Comparison of ENCODE assay signal across 8 cellular contexts in the genomic region with DNA sequence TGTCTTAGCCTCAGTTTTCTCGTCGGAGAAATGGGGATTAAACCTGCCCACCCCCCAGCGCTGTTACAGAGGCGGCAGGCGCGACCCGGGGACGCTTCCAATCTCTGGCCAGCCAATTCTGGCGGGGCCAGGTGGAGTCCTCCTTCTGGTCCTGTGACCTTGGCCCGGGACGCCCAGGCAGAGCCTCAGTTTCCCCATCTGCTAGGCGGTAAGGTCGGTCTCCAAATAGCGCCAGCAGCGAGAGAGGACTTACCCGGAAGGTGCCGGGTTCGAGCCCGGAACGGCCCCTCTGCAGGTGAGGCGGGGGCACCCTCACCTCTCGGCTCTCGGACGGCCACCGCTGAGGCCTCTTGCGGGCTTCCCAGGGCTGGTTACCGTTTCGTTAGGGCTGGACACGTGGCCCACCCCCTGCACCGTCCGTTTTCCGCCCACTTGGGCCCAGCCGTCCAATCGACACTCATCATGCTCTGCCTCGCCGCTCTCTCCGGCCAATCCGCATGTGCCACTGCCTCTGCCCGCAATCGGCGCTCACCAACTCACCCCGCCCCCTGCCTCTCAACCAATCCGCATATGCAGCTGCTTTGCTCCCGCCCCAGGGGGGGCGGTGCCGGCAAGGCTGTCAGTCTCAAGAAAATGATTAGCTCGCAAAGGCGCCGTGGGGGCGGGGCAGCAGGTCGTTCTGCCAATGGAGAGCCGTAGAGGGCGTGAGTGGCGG. TPM values are rescaled to one million over a fixed set of nuclear protein-coding genes. Genes with fewer than 3 reads are reported as not detected.
DNase-seq lines count a peak whose midpoint lies in the region; TF ChIP-seq lines count a peak whose summit lies in the region.

A gene with protein sequence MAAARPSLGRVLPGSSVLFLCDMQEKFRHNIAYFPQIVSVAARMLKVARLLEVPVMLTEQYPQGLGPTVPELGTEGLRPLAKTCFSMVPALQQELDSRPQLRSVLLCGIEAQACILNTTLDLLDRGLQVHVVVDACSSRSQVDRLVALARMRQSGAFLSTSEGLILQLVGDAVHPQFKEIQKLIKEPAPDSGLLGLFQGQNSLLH (minus strand): TSS at position 384 of the 715 bp plus-strand sequence. CDS start 5,156 bp downstream, outside the sequence.

- no peak within 1 kb of the TSS for H3K27ac ChIP-seq in MM.1S (ENCODE audit: low read length)

- H3K4me3 Mint-ChIP-seq in nephron, result peak within 1 kb of the TSS; percentile 84 to 88 (median 86)
- H3K4me3 Mint-ChIP-seq in stimulated activated naive CD8-positive, alpha-beta T cell treated with anti-CD3 and anti-CD28 coated beads, Interleukin-15, Interleukin-2, amounts not matched to agents 100 ng/mL and 50 ng/mL, for 24 hours, result peak within 1 kb of the TSS; percentile 85

- no peak for TF ChIP-seq CTCF in MM.1S (IDR thresholded peaks at IDR 0.05; ENCODE audit: low read length)
- TF ChIP-seq CTCF in fibroblast of the aortic adventitia (IDR thresholded peaks at IDR 0.05; ENCODE audit: insufficient read depth, low read length), result no peak
- no peak for TF ChIP-seq CTCF in nephron (IDR thresholded peaks at IDR 0.05; ENCODE audit: unreplicated experiment in 3 of 3)

- H4K20me1 ChIP-seq in MM.1S (ENCODE audit: insufficient read depth, low read length), result no peaks in the 10 kb centered on the region

- H3K36me3 Mint-ChIP-seq in nephron (ENCODE audit: low read depth), result no peaks in the 10 kb centered on the region
- H3K36me3 Mint-ChIP-seq in stimulated activated naive CD8-positive, alpha-beta T cell treated with anti-CD3 and anti-CD28 coated beads, Interleukin-15, Interleukin-2, amounts not matched to agents 100 ng/mL and 50 ng/mL, for 24 hours (ENCODE audit: low read depth), result no peaks in the 10 kb centered on the region

- 0 out of 2 replicates have a peak, but pooled peaks cover 4% of the 10 kb centered on the region for H3F3A ChIP-seq in MM.1S (ENCODE audit: insufficient read depth, low read length)

- no peaks in the 10 kb centered on the region for H3K27me3 ChIP-seq in HAP-1 (ENCODE audit: low read depth)
- H3K27me3 ChIP-seq in MM.1S (replicated peaks; ENCODE audit: insufficient read depth, low read length), result peaks cover 41% of the 10 kb centered on the region

- DNase-seq in HAP-1 (ENCODE audit: low spot score in 2 of 2) (peak; percentile 99 to 100), MM.1S (peak; percentile 100), SIG-M5 (lab: John Stamatoyannopoulos, UW) (peak; percentile 87), activated gamma-delta T cell (lab: John Stamatoyannopoulos, UW) (peak; percentile 99), fibroblast of the aortic adventitia (ENCODE audit: low read depth) (peak; percentile 99)

- peaks cover 20% of the 10 kb centered on the region for H3K4me1 ChIP-seq in ES-I3 (ENCODE audit: insufficient read depth, low read length)
- H3K4me1 ChIP-seq in HAP-1, result peaks cover 26% of the 10 kb centered on the region
- 0 out of 2 replicates have a peak, but pooled peaks cover 5% of the 10 kb centered on the region for H3K4me1 ChIP-seq in MM.1S (ENCODE audit: low read length)

- H2AFZ ChIP-seq in MM.1S (ENCODE audit: low read length), result peak within 1 kb of the TSS; percentile 97

- peak within 1 kb of the TSS; percentile 97 for H3K4me2 ChIP-seq in MM.1S (ENCODE audit: low read depth, low read length)

- peak within 1 kb of the TSS; percentile 49 to 91 (median 86) for H3K27ac Mint-ChIP-seq in nephron
- peak within 1 kb of the TSS; percentile 92 for H3K27ac Mint-ChIP-seq in stimulated activated naive CD8-positive, alpha-beta T cell treated with anti-CD3 and anti-CD28 coated beads, Interleukin-15, Interleukin-2, amounts not matched to agents 100 ng/mL and 50 ng/mL, for 24 hours

- peaks cover 4% of the 10 kb centered on the region; the same call in 1 of the 2 replicates for H3K79me2 ChIP-seq in MM.1S (ENCODE audit: low read length)

- H3K4me1 Mint-ChIP-seq in nephron, result peaks cover 19% of the 10 kb centered on the region
- H3K4me1 Mint-ChIP-seq in stimulated activated naive CD8-positive, alpha-beta T cell treated with anti-CD3 and anti-CD28 coated beads, Interleukin-15, Interleukin-2, amounts not matched to agents 100 ng/mL and 50 ng/mL, for 24 hours (ENCODE audit: low read depth), result peaks cover 24% of the 10 kb centered on the region

- no peaks in the 10 kb centered on the region for H3K36me3 ChIP-seq in ES-I3 (ENCODE audit: insufficient read depth, low read length)
- no peaks in the 10 kb centered on the region for H3K36me3 ChIP-seq in HAP-1 (replicated peaks)
- no peaks in the 10 kb centered on the region for H3K36me3 ChIP-seq in MM.1S (replicated peaks; ENCODE audit: insufficient read depth, low read length)

- no peaks in the 10 kb centered on the region for H3K27me3 Mint-ChIP-seq in nephron (ENCODE audit: low read depth)
- H3K27me3 Mint-ChIP-seq in stimulated activated naive CD8-positive, alpha-beta T cell treated with anti-CD3 and anti-CD28 coated beads, Interleukin-15, Interleukin-2, amounts not matched to agents 100 ng/mL and 50 ng/mL, for 24 hours, result no peaks in the 10 kb centered on the region

- peak within 1 kb of the TSS; percentile 70; the same call in 1 of the 2 replicates for H3K9ac ChIP-seq in ES-I3 (ENCODE audit: low read depth, low read length)
- peak within 1 kb of the TSS; percentile 84 for H3K9ac ChIP-seq in MM.1S (ENCODE audit: low read length)

- no peaks in the 10 kb centered on the region for H3K9me2 ChIP-seq in MM.1S (replicated peaks; ENCODE audit: insufficient read depth, low read length)

- in situ Hi-C loops in HAP-1 (cut with MboI; ENCODE audit: low sequenced_read_pairs), result no loop called here

- H3K4me3 ChIP-seq in HAP-1 (peak within 1 kb of the TSS; percentile 64), MM.1S (ENCODE audit: low read length) (peak within 1 kb of the TSS; percentile 87), fibroblast of the aortic adventitia (ENCODE audit: low read depth, low read length) (peak within 1 kb of the TSS; percentile 93)

- H3K9me3 ChIP-seq in ES-I3 (ENCODE audit: control insufficient read depth, insufficient read depth, low read length) (no peaks in the 10 kb centered on the region), HAP-1 (no peaks in the 10 kb centered on the region), MM.1S (replicated peaks; ENCODE audit: insufficient read depth, low read length) (no peaks in the 10 kb centered on the region)

- H3K9me3 Mint-ChIP-seq in nephron, result no peaks in the 10 kb centered on the region
- H3K9me3 Mint-ChIP-seq in stimulated activated naive CD8-positive, alpha-beta T cell treated with anti-CD3 and anti-CD28 coated beads, Interleukin-15, Interleukin-2, amounts not matched to agents 100 ng/mL and 50 ng/mL, for 24 hours, result no peaks in the 10 kb centered on the region

RNA-seq across cellular contexts. Expression of the gene that starts here (rescaled TPM):
- total RNA-seq in fibroblast of the aortic adventitia (ENCODE audit: low replicate concordance), result 24.4 and 41.3 TPM in 2 replicates
